In genomic region chr22:36258750-36259619, GRCh38 we compare ENCODE assay signal across 9 cellular contexts. TPM values are rescaled to one million over a fixed set of nuclear protein-coding genes. Genes with fewer than 3 reads are reported as not detected.
DNase-seq lines count a peak whose midpoint lies in the region; ATAC-seq lines count a peak whose summit lies in the region.
"Had no signal": no experiment of that assay in that cellular context is flagged by ENCODE, and none has a peak within 500 bp of the region (broad histone marks: within the 10 kb centered on the region; RNA-seq: fewer than 3 reads in every experiment).

No MANE protein-coding gene starts in this region.

- H3K9me3 ChIP-seq in iPS-18a (ENCODE audit: control insufficient read depth, low read depth, low read length) = no peaks in the 10 kb centered on the region

- peak overlapping the region; percentile 35 for H3K9ac ChIP-seq in iPS-18a (ENCODE audit: low read length)

- H3K27ac Mint-ChIP-seq in activated CD8-positive, alpha-beta T cell treated with anti-CD3 and anti-CD28 coated beads, Interleukin-2, amount 10 ng/mL, durations not matched to agents 7 days and 5 days = peak overlapping the region; percentile 85
- peak overlapping the region; percentile 45 for H3K27ac Mint-ChIP-seq in stimulated activated memory B cell treated with anti-CD40 and anti-IgM and Interleukin-4, amounts not matched to agents 10 μg/mL and 1 μg/mL and 100 μg/mL, for 72 hours

- H3K4me3 ChIP-seq in iPS-18a (ENCODE audit: low read length) = peak overlapping the region; percentile 23

- CTCF ChIA-PET in activated CD8-positive, alpha-beta T cell treated with anti-CD3 and anti-CD28 coated beads, Interleukin-2, amount 10 ng/mL, durations not matched to agents 7 days and 5 days (lab: Charles Lee) = interaction anchor here (4.5 kb wide), 1 partner anchor 20 kb away, joined by 25 read pairs; the partner anchor contains the start of gene APOL2

- DNase-seq in NK-92 treated with Interleukin-12 subunit alpha and Interleukin-12 subunit beta, amount 100 ng/mL, for 24 hours (lab: John Stamatoyannopoulos, UW) = peak; percentile 59
- no peak for DNase-seq in NK-92 (lab: John Stamatoyannopoulos, UW; ENCODE audit: unreplicated experiment)
- DNase-seq in activated CD8-positive, alpha-beta T cell treated with anti-CD3 and anti-CD28 coated beads, Interleukin-2, amount 10 ng/mL, durations not matched to agents 7 days and 5 days = peak; percentile 66
- no peak for DNase-seq in NCI-H1694 (lab: John Stamatoyannopoulos, UW)
- DNase-seq in NCI-H2171 (lab: John Stamatoyannopoulos, UW) = no peak

- peak overlapping the region; percentile 60 for H3K27ac ChIP-seq in iPS-18a (ENCODE audit: low read length)

- H3K36me3 ChIP-seq in iPS-18a (ENCODE audit: control insufficient read depth, low read depth, low read length) = no peaks in the 10 kb centered on the region

- H3K27me3 Mint-ChIP-seq in activated CD8-positive, alpha-beta T cell treated with anti-CD3 and anti-CD28 coated beads, Interleukin-2, amount 10 ng/mL, durations not matched to agents 7 days and 5 days (ENCODE audit: low read depth) = no peaks in the 10 kb centered on the region
- no peaks in the 10 kb centered on the region for H3K27me3 Mint-ChIP-seq in stimulated activated memory B cell treated with anti-CD40 and anti-IgM and Interleukin-4, amounts not matched to agents 10 μg/mL and 1 μg/mL and 100 μg/mL, for 72 hours

- peak; percentile 41 for ATAC-seq in activated CD8-positive, alpha-beta T cell treated with anti-CD3 and anti-CD28 coated beads, Interleukin-2, amount 10 ng/mL, durations not matched to agents 7 days and 5 days
- ATAC-seq in stimulated activated memory B cell treated with anti-CD40 and anti-IgM and Interleukin-4, amounts not matched to agents 10 μg/mL and 1 μg/mL and 100 μg/mL, for 72 hours = peak; percentile 62
- no peak for ATAC-seq in GM21447 (IDR thresholded peaks at IDR 0.05; ENCODE audit: unreplicated experiment)
- ATAC-seq: left colon had no signal

- H3K9me3 Mint-ChIP-seq in activated CD8-positive, alpha-beta T cell treated with anti-CD3 and anti-CD28 coated beads, Interleukin-2, amount 10 ng/mL, durations not matched to agents 7 days and 5 days (ENCODE audit: insufficient read depth) = no peaks in the 10 kb centered on the region
- no peaks in the 10 kb centered on the region for H3K9me3 Mint-ChIP-seq in stimulated activated memory B cell treated with anti-CD40 and anti-IgM and Interleukin-4, amounts not matched to agents 10 μg/mL and 1 μg/mL and 100 μg/mL, for 72 hours

- POLR2A ChIA-PET in activated CD8-positive, alpha-beta T cell treated with anti-CD3 and anti-CD28 coated beads, Interleukin-2, amount 10 ng/mL, durations not matched to agents 7 days and 5 days (lab: Charles Lee) = interaction anchor here (1.4 kb wide), 1 partner anchor 19 kb away, joined by 4 read pairs; the partner anchor contains the start of gene APOL2

- peaks cover 59% of the 10 kb centered on the region for H3K4me1 Mint-ChIP-seq in activated CD8-positive, alpha-beta T cell treated with anti-CD3 and anti-CD28 coated beads, Interleukin-2, amount 10 ng/mL, durations not matched to agents 7 days and 5 days (ENCODE audit: low read depth)
- peaks cover 35% of the 10 kb centered on the region for H3K4me1 Mint-ChIP-seq in stimulated activated memory B cell treated with anti-CD40 and anti-IgM and Interleukin-4, amounts not matched to agents 10 μg/mL and 1 μg/mL and 100 μg/mL, for 72 hours

- H3K4me1 ChIP-seq in iPS-18a (ENCODE audit: control insufficient read depth, low read depth, low read length) = peaks cover 18% of the 10 kb centered on the region

- peaks cover 71% of the 10 kb centered on the region for H3K36me3 Mint-ChIP-seq in activated CD8-positive, alpha-beta T cell treated with anti-CD3 and anti-CD28 coated beads, Interleukin-2, amount 10 ng/mL, durations not matched to agents 7 days and 5 days (ENCODE audit: low read depth)
- peaks cover 38% of the 10 kb centered on the region for H3K36me3 Mint-ChIP-seq in stimulated activated memory B cell treated with anti-CD40 and anti-IgM and Interleukin-4, amounts not matched to agents 10 μg/mL and 1 μg/mL and 100 μg/mL, for 72 hours

- no peaks in the 10 kb centered on the region for H3K27me3 ChIP-seq in iPS-18a (ENCODE audit: control insufficient read depth, insufficient read depth, low read length)

- H3K4me3 Mint-ChIP-seq in activated CD8-positive, alpha-beta T cell treated with anti-CD3 and anti-CD28 coated beads, Interleukin-2, amount 10 ng/mL, durations not matched to agents 7 days and 5 days = peak overlapping the region; percentile 37
- no peak overlapping the region for H3K4me3 Mint-ChIP-seq in stimulated activated memory B cell treated with anti-CD40 and anti-IgM and Interleukin-4, amounts not matched to agents 10 μg/mL and 1 μg/mL and 100 μg/mL, for 72 hours

RNA-seq across cellular contexts. Expression of gene APOL1, which starts 6.1 kb away (rescaled TPM):
- 10 to 100 TPM; 37.4 to 38.2 TPM for total RNA-seq in activated CD8-positive, alpha-beta T cell treated with anti-CD3 and anti-CD28 coated beads, Interleukin-2, amount 10 ng/mL, durations not matched to agents 7 days and 5 days

RNA-seq across cellular contexts. Expression of gene APOL2, which starts 19.7 kb away (rescaled TPM):
- 10 to 100 TPM; 62.4 TPM for total RNA-seq in activated CD8-positive, alpha-beta T cell treated with anti-CD3 and anti-CD28 coated beads, Interleukin-2, amount 10 ng/mL, durations not matched to agents 7 days and 5 days

RNA-seq across cellular contexts. Expression of gene APOL4, which starts 57.4 kb away (rescaled TPM):
- total RNA-seq in activated CD8-positive, alpha-beta T cell treated with anti-CD3 and anti-CD28 coated beads, Interleukin-2, amount 10 ng/mL, durations not matched to agents 7 days and 5 days = 1 to 10 TPM; 6.9 to 8.5 TPM

Comparison
In these comparisons a context has a peak if more than half of its experiments do, and no peak if none do; other contexts are left out.
1. DNase-seq: peak in NK-92 treated with Interleukin-12 subunit alpha and Interleukin-12 subunit beta, amount 100 ng/mL, for 24 hours (single experiment) and activated CD8-positive, alpha-beta T cell treated with anti-CD3 and anti-CD28 coated beads, Interleukin-2, amount 10 ng/mL, durations not matched to agents 7 days and 5 days (single experiment); none in NK-92 (single experiment), NCI-H1694 (single experiment) and NCI-H2171 (single experiment).